Comparison of ENCODE assay signal across 10 cellular contexts in genomic region chr2:66437601-66438497, GRCh38. TPM values are rescaled to one million over a fixed set of nuclear protein-coding genes. Genes with fewer than 3 reads are reported as not detected.
DNase-seq lines count a peak whose midpoint lies in the region; ATAC-seq, FAIRE-seq and TF ChIP-seq lines count a peak whose summit lies in the region.
"Had no signal": no experiment of that assay in that cellular context is flagged by ENCODE, and none has a peak within 500 bp of the region (broad histone marks: within the 10 kb centered on the region; RNA-seq: fewer than 3 reads in every experiment).

No MANE protein-coding gene starts in this region.

- H3K36me3 ChIP-seq in endocrine pancreas (ENCODE audit: control insufficient read depth, insufficient read depth, low read length) (peaks cover 3% of the 10 kb centered on the region), upper lobe of right lung (peaks cover 7% of the 10 kb centered on the region)

- no peaks in the 10 kb centered on the region for H3K27me3 ChIP-seq in endocrine pancreas (ENCODE audit: control insufficient read depth, insufficient read depth, low read length)
- H3K27me3 ChIP-seq in upper lobe of right lung, result peaks cover 32% of the 10 kb centered on the region

- H3K4me1 ChIP-seq in endocrine pancreas (ENCODE audit: control insufficient read depth, insufficient read depth, low read length), result no peaks in the 10 kb centered on the region
- peaks cover 4% of the 10 kb centered on the region for H3K4me1 ChIP-seq in upper lobe of right lung

- no peak for ATAC-seq in upper lobe of right lung

- H3K9me3 ChIP-seq in endocrine pancreas (ENCODE audit: control insufficient read depth, low read length) (no peaks in the 10 kb centered on the region), upper lobe of right lung (no peaks in the 10 kb centered on the region)

- peak overlapping the region; percentile 93 for H3K27ac ChIP-seq in upper lobe of right lung

- TF ChIP-seq CTCF in upper lobe of right lung (IDR thresholded peaks at IDR 0.05), result no peak

- H3K9ac ChIP-seq in endocrine pancreas (ENCODE audit: control insufficient read depth, insufficient read depth, low read length), result peak overlapping the region; percentile 75

- no peak for FAIRE-seq in HTR-8/SVneo (lab: Jason Lieb, UNC)

- intact Hi-C loops in upper lobe of right lung (cut with DNase I), result loop anchor here (5.0 kb wide), 1 partner anchor 139 kb away; no protein-coding TSS in a partner anchor

- peak overlapping the region; percentile 97 for H3K4me3 ChIP-seq in endocrine pancreas (ENCODE audit: control insufficient read depth, insufficient read depth, low read length)
- H3K4me3 ChIP-seq in upper lobe of right lung, result peak overlapping the region; percentile 67

- DNase-seq in NCI-H82 (lab: John Stamatoyannopoulos, UW), result peak; percentile 36
- no peak for DNase-seq in NCI-H82 treated with DMSO at 0.1 percent for 48 hours (lab: John Stamatoyannopoulos, UW; ENCODE audit: unreplicated experiment)
- peak; percentile 53 for DNase-seq in midbrain (lab: John Stamatoyannopoulos, UW)
- no peak for DNase-seq in upper lobe of right lung
- no peak for DNase-seq in HTR-8/SVneo (ENCODE audit: insufficient read length, low spot score)
- DNase-seq in NCI-H1092 treated with DMSO at 0.1 percent for 48 hours (lab: John Stamatoyannopoulos, UW), result no peak
- DNase-seq in NCI-H128 (lab: John Stamatoyannopoulos, UW; ENCODE audit: unreplicated experiment), result no peak
- DNase-seq: NCI-H226; stimulated activated CD4-positive, alpha-beta T cell treated with anti-CD3 and anti-CD28 coated beads, Interleukin-12 subunit alpha, Interleukin-12 subunit beta, amount 100 ng/mL, for 4 hours had no signal

RNA-seq across cellular contexts. Expression of gene MEIS1, which starts 2.9 kb away (rescaled TPM):
- 48.0 TPM for total RNA-seq in upper lobe of right lung

Comparison
In these comparisons a context has a peak if more than half of its experiments do, and no peak if none do; other contexts are left out.
1. DNase-seq: peak in NCI-H82 (single experiment) and midbrain (single experiment); none in NCI-H82 treated with DMSO at 0.1 percent for 48 hours (single experiment), upper lobe of right lung (single experiment), HTR-8/SVneo (single experiment), NCI-H1092 treated with DMSO at 0.1 percent for 48 hours (single experiment) and NCI-H128 (single experiment).